ENCODE assay signal across 14 cellular contexts in genomic region chr1:151680391-151680790, GRCh38. TPM values are rescaled to one million over a fixed set of nuclear protein-coding genes. Genes with fewer than 3 reads are reported as not detected.
DNase-seq lines count a peak whose midpoint lies in the region; ATAC-seq and TF ChIP-seq lines count a peak whose summit lies in the region.
"Had no signal": no experiment of that assay in that cellular context is flagged by ENCODE, and none has a peak within 500 bp of the region (broad histone marks: within the 10 kb centered on the region; RNA-seq: fewer than 3 reads in every experiment).

No MANE protein-coding gene starts in this region.

- H3F3A ChIP-seq in PC-3 (ENCODE audit: low read length, unreplicated experiment) (no peaks in the 10 kb centered on the region), neural progenitor cell (ENCODE audit: low read depth) (no peaks in the 10 kb centered on the region)

- intact Hi-C loops in CD14-positive monocyte (cut with micrococcal nuclease) (no loop called here), PC-3 (cut with micrococcal nuclease) (loop anchor here (1.0 to 5.0 kb wide), 2 partner anchors 64 to 133 kb away; no protein-coding TSS in a partner anchor)

- H3K9me3 Mint-ChIP-seq in CD14-positive monocyte, result no peaks in the 10 kb centered on the region
- no peaks in the 10 kb centered on the region for H3K9me3 Mint-ChIP-seq in neural progenitor cell
- no peaks in the 10 kb centered on the region for H3K9me3 Mint-ChIP-seq in activated T-cell treated with anti-CD3 and anti-CD28 coated beads, Interleukin-2, amount 50 U/mL, for 4 hours
- H3K9me3 Mint-ChIP-seq: activated T-cell treated with anti-CD3 and anti-CD28 coated beads, Interleukin-2, amount 50 U/mL, for 24 hours; stimulated activated memory B cell treated with anti-CD40 and anti-IgM and Interleukin-4, amounts not matched to agents 10 μg/mL and 1 μg/mL and 100 μg/mL, for 72 hours had no signal

- no peaks in the 10 kb centered on the region for H3K9me3 ChIP-seq in PC-3 (ENCODE audit: low read length)
- no peaks in the 10 kb centered on the region for H3K9me3 ChIP-seq in mucosa of stomach (ENCODE audit: control insufficient read depth, low read length)
- no peaks in the 10 kb centered on the region for H3K9me3 ChIP-seq in neural progenitor cell (ENCODE audit: low read depth)
- H3K9me3 ChIP-seq: pancreas had no signal

- peak; percentile 63 for ATAC-seq in PC-3
- ATAC-seq in GM21825 (IDR thresholded peaks at IDR 0.05; ENCODE audit: unreplicated experiment), result no peak
- no peak for ATAC-seq in activated T-cell treated with anti-CD3 and anti-CD28 coated beads, Interleukin-2, amount 50 U/mL, for 4 hours
- ATAC-seq: activated CD4-positive, alpha-beta T cell treated with anti-CD3 and anti-CD28 coated beads for 36 hours; stimulated activated memory B cell treated with anti-CD40 and anti-IgM and Interleukin-4, amounts not matched to agents 10 μg/mL and 1 μg/mL and 100 μg/mL, for 72 hours had no signal

- H3K4me2 ChIP-seq in PC-3 (ENCODE audit: low read length) (peak overlapping the region; percentile 78), neural progenitor cell (no peak overlapping the region)

- H3K27ac ChIP-seq in PC-3 (ENCODE audit: low read length) (peak overlapping the region; percentile 84), coronary artery (peak overlapping the region; percentile 45 to 52), neural progenitor cell (no peak overlapping the region)
- H3K27ac ChIP-seq: pancreas had no signal

- H3K36me3 ChIP-seq in PC-3 (ENCODE audit: low read depth, low read length) (no peaks in the 10 kb centered on the region), mucosa of stomach (ENCODE audit: control insufficient read depth, insufficient read depth, low read length) (no peaks in the 10 kb centered on the region), neural progenitor cell (peaks cover under 1% of the 10 kb centered on the region)

- H3K36me3 Mint-ChIP-seq in CD14-positive monocyte, result peaks cover 49 to 67% of the 10 kb centered on the region in 2 donors
- H3K36me3 Mint-ChIP-seq in neural progenitor cell, result peaks cover 9% of the 10 kb centered on the region
- peaks cover 15% of the 10 kb centered on the region for H3K36me3 Mint-ChIP-seq in activated T-cell treated with anti-CD3 and anti-CD28 coated beads, Interleukin-2, amount 50 U/mL, for 4 hours (ENCODE audit: insufficient read depth)

- no peaks in the 10 kb centered on the region for H3K9me2 ChIP-seq in PC-3 (replicated peaks; ENCODE audit: low read length)

- H3K27ac Mint-ChIP-seq in CD14-positive monocyte (peak overlapping the region in 5 of 7 donors; percentile 54 to 89 (median 70)), neural progenitor cell (no peak overlapping the region)
- H3K27ac Mint-ChIP-seq: activated CD4-positive, alpha-beta T cell treated with anti-CD3 and anti-CD28 coated beads for 36 hours; activated T-cell treated with anti-CD3 and anti-CD28 coated beads, Interleukin-2, amount 50 U/mL, for 24 hours; stimulated activated memory B cell treated with anti-CD40 and anti-IgM and Interleukin-4, amounts not matched to agents 10 μg/mL and 1 μg/mL and 100 μg/mL, for 72 hours had no signal

- H2AFZ ChIP-seq in PC-3 (ENCODE audit: low read length), result peak overlapping the region; percentile 28; the same call in 1 of the 2 replicates
- no peak overlapping the region for H2AFZ ChIP-seq in neural progenitor cell (replicated peaks)

- DNase-seq in CD14-positive monocyte (ENCODE audit: low spot score), result no peak
- DNase-seq in PC-3, result peak; percentile 55
- no peak for DNase-seq in coronary artery (ENCODE audit: low spot score)
- no peak for DNase-seq in NAMALWA (ENCODE audit: low spot score)
- DNase-seq in neural progenitor cell (ENCODE audit: low spot score), result no peak
- DNase-seq in activated T-cell treated with anti-CD3 and anti-CD28 coated beads, Interleukin-2, amount 50 U/mL, for 4 hours, result no peak
- DNase-seq: activated CD4-positive, alpha-beta T cell treated with anti-CD3 and anti-CD28 coated beads for 36 hours; activated T-cell treated with anti-CD3 and anti-CD28 coated beads, Interleukin-2, amount 50 U/mL, for 24 hours; Karpas-422; pancreas had no signal

- H3K4me3 ChIP-seq in PC-3 (ENCODE audit: low read length) (peak overlapping the region; percentile 36), coronary artery (no peak overlapping the region), mucosa of stomach (ENCODE audit: low read length) (no peak overlapping the region), neural progenitor cell (no peak overlapping the region)
- H3K4me3 ChIP-seq: pancreas had no signal

- H4K20me1 ChIP-seq in PC-3 (ENCODE audit: low read length), result no peaks in the 10 kb centered on the region
- no peaks in the 10 kb centered on the region for H4K20me1 ChIP-seq in neural progenitor cell (ENCODE audit: low read depth)

- H3K4me1 Mint-ChIP-seq in CD14-positive monocyte, result peaks cover 28% of the 10 kb centered on the region
- H3K4me1 Mint-ChIP-seq in neural progenitor cell, result no peaks in the 10 kb centered on the region
- H3K4me1 Mint-ChIP-seq in activated T-cell treated with anti-CD3 and anti-CD28 coated beads, Interleukin-2, amount 50 U/mL, for 4 hours (ENCODE audit: low read depth), result no peaks in the 10 kb centered on the region
- H3K4me1 Mint-ChIP-seq: activated CD4-positive, alpha-beta T cell treated with anti-CD3 and anti-CD28 coated beads for 36 hours had no signal

- H3K79me2 ChIP-seq in PC-3 (ENCODE audit: low read length), result no peaks in the 10 kb centered on the region
- H3K79me2 ChIP-seq in neural progenitor cell (ENCODE audit: low read depth), result no peaks in the 10 kb centered on the region

- POLR2A ChIA-PET in PC-3 (lab: Charles Lee; ENCODE audit: unreplicated experiment), result interaction anchor here (0.5 to 1.0 kb wide), 6 partner anchors 13 to 399 kb away, joined by 3 to 13 read pairs (median 4); partner anchors contain the start of gene ZNF687

- H3K4me1 ChIP-seq in PC-3 (ENCODE audit: insufficient read depth, low read length) (peaks cover 32% of the 10 kb centered on the region), mucosa of stomach (ENCODE audit: control insufficient read depth, insufficient read depth, low read length) (peaks cover 9% of the 10 kb centered on the region), neural progenitor cell (no peaks in the 10 kb centered on the region)
- H3K4me1 ChIP-seq: pancreas had no signal

- H3K4me3 Mint-ChIP-seq in CD14-positive monocyte, result no peak overlapping the region
- H3K4me3 Mint-ChIP-seq in neural progenitor cell, result no peak overlapping the region
- no peak overlapping the region for H3K4me3 Mint-ChIP-seq in activated T-cell treated with anti-CD3 and anti-CD28 coated beads, Interleukin-2, amount 50 U/mL, for 4 hours
- H3K4me3 Mint-ChIP-seq: activated CD4-positive, alpha-beta T cell treated with anti-CD3 and anti-CD28 coated beads for 36 hours; activated T-cell treated with anti-CD3 and anti-CD28 coated beads, Interleukin-2, amount 50 U/mL, for 24 hours; stimulated activated memory B cell treated with anti-CD40 and anti-IgM and Interleukin-4, amounts not matched to agents 10 μg/mL and 1 μg/mL and 100 μg/mL, for 72 hours had no signal

- no peaks in the 10 kb centered on the region for H3K27me3 ChIP-seq in PC-3 (ENCODE audit: low read length)
- no peaks in the 10 kb centered on the region for H3K27me3 ChIP-seq in mucosa of stomach (ENCODE audit: control insufficient read depth, insufficient read depth, low read length)
- H3K27me3 ChIP-seq in neural progenitor cell, result no peaks in the 10 kb centered on the region
- H3K27me3 ChIP-seq: pancreas had no signal

- CTCF ChIA-PET in PC-3 (lab: Charles Lee), result interaction anchor here (0.5 to 1.0 kb wide), 6 partner anchors 13 to 581 kb away, joined by 3 to 10 read pairs (median 4); partner anchors contain the start of gene MRPL9

- H3K9ac ChIP-seq in PC-3 (ENCODE audit: low read length) (peak overlapping the region; percentile 28), mucosa of stomach (ENCODE audit: low read length) (peak overlapping the region; percentile 61), neural progenitor cell (no peak overlapping the region)

- H3K27me3 Mint-ChIP-seq in CD14-positive monocyte (ENCODE audit: low read depth in 3 of 3), result no peaks in the 10 kb centered on the region
- H3K27me3 Mint-ChIP-seq in neural progenitor cell (ENCODE audit: insufficient read depth, low read depth), result no peaks in the 10 kb centered on the region
- no peaks in the 10 kb centered on the region for H3K27me3 Mint-ChIP-seq in activated T-cell treated with anti-CD3 and anti-CD28 coated beads, Interleukin-2, amount 50 U/mL, for 4 hours (ENCODE audit: low read depth)
- H3K27me3 Mint-ChIP-seq: activated CD4-positive, alpha-beta T cell treated with anti-CD3 and anti-CD28 coated beads for 36 hours; activated T-cell treated with anti-CD3 and anti-CD28 coated beads, Interleukin-2, amount 50 U/mL, for 24 hours; stimulated activated memory B cell treated with anti-CD40 and anti-IgM and Interleukin-4, amounts not matched to agents 10 μg/mL and 1 μg/mL and 100 μg/mL, for 72 hours had no signal

- TF ChIP-seq CTCF in CD14-positive monocyte (IDR thresholded peaks at IDR 0.05), result no peak
- no peak for TF ChIP-seq CTCF in PC-3 (conservative IDR thresholded peaks at IDR 0.05; ENCODE audit: low read depth, low read length)
- no peak for TF ChIP-seq CTCF in coronary artery (IDR thresholded peaks at IDR 0.05)
- TF ChIP-seq CTCF in neural progenitor cell (IDR thresholded peaks at IDR 0.05), result no peak

- BruUV-seq in PC-3 (replicated peaks; lab: Mats Ljungman, UMichigan), result TSS peak; percentile 100

RNA-seq across cellular contexts. Expression of gene CELF3, which starts 36.2 kb away (rescaled TPM):
- polyA plus RNA-seq in CD14-positive monocyte, result not detected
- 0.07 TPM in 1 of 2 replicates, not detected in the other for total RNA-seq in PC-3 (2014; rRNA removed)
- total RNA-seq in neural progenitor cell (ENCODE audit: low replicate concordance), result 0.17 and 1.1 TPM in 2 replicates
- total RNA-seq in activated T-cell treated with anti-CD3 and anti-CD28 coated beads, Interleukin-2, amount 50 U/mL, for 4 hours, result not detected
- total RNA-seq: activated CD4-positive, alpha-beta T cell treated with anti-CD3 and anti-CD28 coated beads for 36 hours had no signal
- polyA plus RNA-seq: BJ had no signal

RNA-seq across cellular contexts. Expression of gene RIIAD1, which starts 40.9 kb away (rescaled TPM):
- not detected for polyA plus RNA-seq in CD14-positive monocyte
- total RNA-seq in PC-3 (2014; rRNA removed), result not detected in 2 replicates
- not detected in 2 replicates for total RNA-seq in neural progenitor cell (ENCODE audit: low replicate concordance)
- not detected for total RNA-seq in activated T-cell treated with anti-CD3 and anti-CD28 coated beads, Interleukin-2, amount 50 U/mL, for 4 hours
- total RNA-seq: activated CD4-positive, alpha-beta T cell treated with anti-CD3 and anti-CD28 coated beads for 36 hours had no signal
- polyA plus RNA-seq: BJ had no signal
